ENCODE assay signal across 8 cellular contexts in genomic region chr4:68349361-68350360, GRCh38. TPM values are rescaled to one million over a fixed set of nuclear protein-coding genes. Genes with fewer than 3 reads are reported as not detected.
A peak's percentile ranks its signal among the peaks of the same experiment; 100 is the strongest.
DNase-seq lines count a peak whose midpoint lies in the region; ATAC-seq and TF ChIP-seq lines count a peak whose summit lies in the region.

Gene YTHDC1, minus strand, starts transcription at chr4:68350090. Its CDS starts 337 bp downstream, at chr4:68349753.

- peak within 1 kb of the TSS; percentile 92 to 99 for H3K9ac ChIP-seq in liver (ENCODE audit: low read depth in 1 of 2, low read length in 2 of 2)

- peaks cover 15% of the 10 kb centered on the region for H3K36me3 Mint-ChIP-seq in CD4-positive, CD25-positive, alpha-beta regulatory T cell
- H3K36me3 Mint-ChIP-seq in activated CD4-positive, alpha-beta memory T cell treated with anti-CD3 and anti-CD28 coated beads for 36 hours: peaks cover 16% of the 10 kb centered on the region

- peak within 1 kb of the TSS; percentile 91 to 100 (median 99) for H3K4me3 Mint-ChIP-seq in CD4-positive, CD25-positive, alpha-beta regulatory T cell
- peak within 1 kb of the TSS; percentile 97 for H3K4me3 Mint-ChIP-seq in activated CD4-positive, alpha-beta memory T cell treated with anti-CD3 and anti-CD28 coated beads for 36 hours

- H3K4me1 Mint-ChIP-seq in CD4-positive, CD25-positive, alpha-beta regulatory T cell: peaks cover 37 to 46% (median 42%) of the 10 kb centered on the region in 4 donors
- H3K4me1 Mint-ChIP-seq in activated CD4-positive, alpha-beta memory T cell treated with anti-CD3 and anti-CD28 coated beads for 36 hours (ENCODE audit: low read depth): peaks cover 34% of the 10 kb centered on the region

- under 1% methylated on average over 79 of the region's 79 CpGs for WGBS in liver

- peak in 1 of 2 donors; percentile 37 for TF ChIP-seq RAD21 in liver (IDR thresholded peaks at IDR 0.05)

- CTCF ChIA-PET in activated CD4-positive, alpha-beta memory T cell treated with anti-CD3 and anti-CD28 coated beads for 36 hours (lab: Charles Lee): interaction anchor here (1.0 to 2.1 kb wide), 2 partner anchors 27 to 78 kb away, joined by 4 to 10 read pairs; no protein-coding TSS in a partner anchor

- POLR2A ChIA-PET in activated CD4-positive, alpha-beta memory T cell treated with anti-CD3 and anti-CD28 coated beads for 36 hours (lab: Charles Lee): no interaction called here

- H3K9me3 ChIP-seq in CD4-positive, CD25-positive, alpha-beta regulatory T cell (ENCODE audit: control insufficient read depth in 2 of 2, low read length in 2 of 2): no peaks in the 10 kb centered on the region
- H3K9me3 ChIP-seq in liver (ENCODE audit: control insufficient read depth in 4 of 4, low read length in 3 of 4): no peaks in the 10 kb centered on the region

- H3K27ac Mint-ChIP-seq in CD4-positive, CD25-positive, alpha-beta regulatory T cell: peak within 1 kb of the TSS; percentile 99 to 100 (median 99)
- peak within 1 kb of the TSS; percentile 98 for H3K27ac Mint-ChIP-seq in activated CD4-positive, alpha-beta memory T cell treated with anti-CD3 and anti-CD28 coated beads for 36 hours

- H3K36me3 ChIP-seq in CD4-positive, CD25-positive, alpha-beta regulatory T cell (ENCODE audit: control insufficient read depth, insufficient read depth, low read length): peaks cover 7% of the 10 kb centered on the region
- H3K36me3 ChIP-seq in liver (ENCODE audit: control insufficient read depth in 4 of 4, insufficient read depth in 3 of 4, low read depth in 1 of 4, low read length in 3 of 4): no peaks in the 10 kb centered on the region

- peak within 1 kb of the TSS; percentile 97 for H3K27ac ChIP-seq in CD4-positive, CD25-positive, alpha-beta regulatory T cell (ENCODE audit: insufficient read depth, low read length, poor library complexity, severe bottlenecking)
- H3K27ac ChIP-seq in dorsolateral prefrontal cortex (peak within 1 kb of the TSS; percentile 63 to 99 (median 95)), liver (ENCODE audit: low read depth in 1 of 2, low read length in 2 of 2) (peak within 1 kb of the TSS; percentile 93 to 98)

- H3K27me3 Mint-ChIP-seq in CD4-positive, CD25-positive, alpha-beta regulatory T cell: peaks cover 6% of the 10 kb centered on the region
- no peaks in the 10 kb centered on the region for H3K27me3 Mint-ChIP-seq in activated CD4-positive, alpha-beta memory T cell treated with anti-CD3 and anti-CD28 coated beads for 36 hours

- peak; percentile 93 to 98 (median 95) for DNase-seq in CD4-positive, CD25-positive, alpha-beta regulatory T cell
- DNase-seq in NCI-H82 treated with DMSO at 0.1 percent for 48 hours (lab: John Stamatoyannopoulos, UW; ENCODE audit: unreplicated experiment): peak; percentile 80
- DNase-seq in activated CD4-positive, alpha-beta memory T cell treated with anti-CD3 and anti-CD28 coated beads for 36 hours: peak; percentile 97
- peak; percentile 95 to 98 (median 96) for DNase-seq in dorsolateral prefrontal cortex
- DNase-seq in stimulated activated CD4-positive, alpha-beta T cell treated with anti-CD3 and anti-CD28 coated beads, Interleukin-4, amount 100 ng/mL, for 24 hours: peak; percentile 96

- ATAC-seq in CD4-positive, CD25-positive, alpha-beta regulatory T cell (ENCODE audit: low read depth in 2 of 2): peak; percentile 96
- ATAC-seq in GM19438 (IDR thresholded peaks at IDR 0.05; ENCODE audit: low read depth, unreplicated experiment): peak; percentile 96
- ATAC-seq in HG03575 (IDR thresholded peaks at IDR 0.05; ENCODE audit: extremely low read depth, insufficient number of reproducible peaks, low FRiP score, unreplicated experiment): peak; percentile 81

- H3K4me1 ChIP-seq in CD4-positive, CD25-positive, alpha-beta regulatory T cell (ENCODE audit: control insufficient read depth, insufficient read depth, low read length, poor library complexity, severe bottlenecking): peaks cover 36% of the 10 kb centered on the region
- peaks cover 8 to 30% (median 14%) of the 10 kb centered on the region in 4 donors for H3K4me1 ChIP-seq in liver (ENCODE audit: control insufficient read depth in 4 of 4, insufficient read depth in 4 of 4, low read length in 3 of 4)

- H3K4me3 ChIP-seq in CD4-positive, CD25-positive, alpha-beta regulatory T cell (ENCODE audit: low read depth, low read length): peak within 1 kb of the TSS; percentile 98
- H3K4me3 ChIP-seq in dorsolateral prefrontal cortex: peak within 1 kb of the TSS; percentile 65 to 98 (median 85)
- peak within 1 kb of the TSS; percentile 62 to 88 (median 74) for H3K4me3 ChIP-seq in liver (ENCODE audit: low read depth in 1 of 3, low read length in 3 of 3)

- peaks cover 0 to 2% (median 0%) of the 10 kb centered on the region in 7 donors for H3K9me3 Mint-ChIP-seq in CD4-positive, CD25-positive, alpha-beta regulatory T cell
- H3K9me3 Mint-ChIP-seq in activated CD4-positive, alpha-beta memory T cell treated with anti-CD3 and anti-CD28 coated beads for 36 hours: no peaks in the 10 kb centered on the region

- intact Hi-C loops in activated CD4-positive, alpha-beta memory T cell treated with anti-CD3 and anti-CD28 coated beads for 36 hours (cut with micrococcal nuclease): loop anchor here (1.0 to 10.0 kb wide), 6 partner anchors 10 to 825 kb away; partner anchors contain the start of genes CENPC and UBA6
- intact Hi-C loops in dorsolateral prefrontal cortex (cut with DNase I): loop anchor here in 1 of 2 donors (5.0 kb wide), 1 partner anchor 647 kb away; the partner anchor contains the start of gene UBA6

- H3K27me3 ChIP-seq in CD4-positive, CD25-positive, alpha-beta regulatory T cell (ENCODE audit: control insufficient read depth, insufficient read depth, low read length): peaks cover 4% of the 10 kb centered on the region
- H3K27me3 ChIP-seq in dorsolateral prefrontal cortex: no peaks in the 10 kb centered on the region
- no peaks in the 10 kb centered on the region for H3K27me3 ChIP-seq in liver (ENCODE audit: control insufficient read depth in 4 of 4, insufficient read depth in 4 of 4, low read length in 3 of 4)

- TF ChIP-seq CTCF in dorsolateral prefrontal cortex (IDR thresholded peaks at IDR 0.05 in 54 of 56, conservative IDR thresholded peaks at IDR 0.05 in 2 of 56; ENCODE audit: low read depth in 1 of 56, partially characterized antibody in 56 of 56) (peak in 35 of 56 donors; percentile 1 to 54 (median 27)), liver (IDR thresholded peaks at IDR 0.05; ENCODE audit: low read depth, low read length, missing input control) (no peak)

TF ChIP-seq in liver, 16 proteins besides CTCF, POLR2A, EP300 and RAD21 (continues in another document):
- TF ChIP-seq SP1 (IDR thresholded peaks at IDR 0.05) (peak; percentile 68), FOXA2 (IDR thresholded peaks at IDR 0.05) (peak; percentile 89), ATF3 (IDR thresholded peaks at IDR 0.05) (no peak), RXRA (IDR thresholded peaks at IDR 0.05) (peak; percentile 28 to 39), REST (IDR thresholded peaks at IDR 0.05) (peak; percentile 85), NR2F2 (IDR thresholded peaks at IDR 0.05) (no peak), EGR1 (IDR thresholded peaks at IDR 0.05; ENCODE audit: low read depth in 2 of 2) (peak; percentile 46 to 83), YY1 (IDR thresholded peaks at IDR 0.05) (peak; percentile 98), HNF4G (IDR thresholded peaks at IDR 0.05) (no peak), TAF1 (conservative IDR thresholded peaks at IDR 0.05) (peak; percentile 75), FOXA1 (IDR thresholded peaks at IDR 0.05) (peak; percentile 78)

RNA-seq across cellular contexts. Expression of gene YTHDC1, which starts in this region (rescaled TPM):
- total RNA-seq in CD4-positive, CD25-positive, alpha-beta regulatory T cell: 328 TPM
- 10 to 100 TPM; 24.6 to 43.3 (median 28.3) TPM for polyA plus RNA-seq in CD4-positive, CD25-positive, alpha-beta regulatory T cell
- 10 to 100 TPM; 66.8 to 68.5 TPM for total RNA-seq in activated CD4-positive, alpha-beta memory T cell treated with anti-CD3 and anti-CD28 coated beads for 36 hours
- total RNA-seq in dorsolateral prefrontal cortex (100 to 1,000 TPM in 45 of 120 experiments, 10 to 100 TPM in 75; 76.7 to 132 (median 95.3) TPM), liver (10 to 100 TPM; 28.8 to 30.3 TPM)
- 10 to 100 TPM; 15.5 to 17.0 TPM for polyA plus RNA-seq in liver

Comparison
In these comparisons a context has a peak if more than half of its experiments do, and no peak if none do; other contexts are left out.
1. Peak in every context shown above with its lines: DNase-seq, ATAC-seq, H3K4me3 ChIP-seq and H3K27ac ChIP-seq.